Comparison of ENCODE assay signal across 1 cellular context in genomic region chr13:26221721-26222522, GRCh38.
TF ChIP-seq lines count a peak whose summit lies in the region.

RNF6 (minus strand) TSS chr13:26222314; CDS start chr13:26219649, 2,665 bp downstream.

TF ChIP-seq in HepG2, 621 proteins besides CTCF, POLR2A, EP300 and RAD21 (continued from another document and continues in another):
- TF ChIP-seq TFE3 (CRISPR knock-in tag; IDR thresholded peaks at IDR 0.05), result 0 out of 2 replicates have a peak, but pooled peaks have one; percentile 21
- TF ChIP-seq CSRNP2 (CRISPR knock-in tag; conservative IDR thresholded peaks at IDR 0.05; ENCODE audit: low read depth), result 0 out of 2 replicates have a peak, but pooled peaks have one; percentile 41
- 0 out of 2 replicates have a peak, but pooled peaks have one; percentile 35 for TF ChIP-seq ZNF329 (CRISPR knock-in tag; IDR thresholded peaks at IDR 0.05; ENCODE audit: low read depth)
- peak; percentile 75; the same call in 1 of the 2 replicates for TF ChIP-seq ZBTB7B (CRISPR knock-in tag; IDR thresholded peaks at IDR 0.05)
- TF ChIP-seq ZNF674 (CRISPR knock-in tag; IDR thresholded peaks at IDR 0.05; ENCODE audit: low read depth), result no peak
- no peak for TF ChIP-seq ZNF3 (CRISPR knock-in tag; IDR thresholded peaks at IDR 0.05)
- peak; percentile 35; the same call in 1 of the 2 replicates for TF ChIP-seq ZSCAN20 (CRISPR knock-in tag; IDR thresholded peaks at IDR 0.05; ENCODE audit: borderline replicate concordance)
- TF ChIP-seq SALL2 (CRISPR knock-in tag; IDR thresholded peaks at IDR 0.05), result peak; percentile 86
- TF ChIP-seq KLF11 (CRISPR knock-in tag; IDR thresholded peaks at IDR 0.05), result no peak
- no peak for TF ChIP-seq RFX3 (CRISPR knock-in tag; IDR thresholded peaks at IDR 0.05)
- no peak for TF ChIP-seq ZNF460 (CRISPR knock-in tag; IDR thresholded peaks at IDR 0.05; ENCODE audit: borderline replicate concordance)
- TF ChIP-seq HNF1A (IDR thresholded peaks at IDR 0.05; ENCODE audit: low read depth), result peak; percentile 29; the same call in 1 of the 2 replicates
- peak; percentile 44; the same call in 1 of the 2 replicates for TF ChIP-seq HNF1A (CRISPR knock-in tag; IDR thresholded peaks at IDR 0.05; ENCODE audit: borderline replicate concordance)
- peak; percentile 45; the same call in 1 of the 2 replicates for TF ChIP-seq ZNF619 (CRISPR knock-in tag; IDR thresholded peaks at IDR 0.05)
- TF ChIP-seq E2F5 (CRISPR knock-in tag; conservative IDR thresholded peaks at IDR 0.05), result no peak; the same call in 1 of the 2 replicates
- TF ChIP-seq PRDM15 (CRISPR knock-in tag; IDR thresholded peaks at IDR 0.05), result peak; percentile 74
- no peak for TF ChIP-seq ATM (IDR thresholded peaks at IDR 0.05; ENCODE audit: borderline replicate concordance)
- TF ChIP-seq ZNF407 (CRISPR knock-in tag; IDR thresholded peaks at IDR 0.05; ENCODE audit: not compliant biosample characterization), result no peak
- no peak for TF ChIP-seq ZNF720 (CRISPR knock-in tag; IDR thresholded peaks at IDR 0.05)
- no peak for TF ChIP-seq GFI1 (CRISPR knock-in tag; IDR thresholded peaks at IDR 0.05; ENCODE audit: borderline replicate concordance)
- no peak for TF ChIP-seq FOXP1 (IDR thresholded peaks at IDR 0.05)
- no peak for TF ChIP-seq FOXP1 (CRISPR knock-in tag; IDR thresholded peaks at IDR 0.05)
- no peak for TF ChIP-seq ZNF550 (CRISPR knock-in tag; IDR thresholded peaks at IDR 0.05; ENCODE audit: borderline replicate concordance)
- TF ChIP-seq JUND (CRISPR knock-in tag; IDR thresholded peaks at IDR 0.05), result no peak
- peak; percentile 87 for TF ChIP-seq ZNF639 (CRISPR knock-in tag; conservative IDR thresholded peaks at IDR 0.05)
- peak; percentile 7; the same call in 1 of the 2 replicates for TF ChIP-seq SAFB2 (CRISPR knock-in tag; IDR thresholded peaks at IDR 0.05; ENCODE audit: borderline replicate concordance, low read depth)
- TF ChIP-seq FOXC1 (CRISPR knock-in tag; IDR thresholded peaks at IDR 0.05; ENCODE audit: borderline replicate concordance), result peak; percentile 42; the same call in 1 of the 2 replicates
